ENCODE assay signal across 19 cellular contexts in genomic region chr15:71424765-71425164, GRCh38.
"Had no signal": no experiment of that assay in that cellular context is flagged by ENCODE, and none has a peak within 500 bp of the region (broad histone marks: within the 10 kb centered on the region; RNA-seq: fewer than 3 reads in every experiment).

No MANE protein-coding gene starts in this region.

- H3K4me1 ChIP-seq: esophagus squamous epithelium, gastrocnemius medialis, lower lobe of right lung, transverse colon had no signal

- H3K4me3 Mint-ChIP-seq: activated CD4-positive, alpha-beta memory T cell treated with anti-CD3 and anti-CD28 coated beads for 36 hours; activated naive CD8-positive, alpha-beta T cell; activated T-helper 1 cell treated with anti-CD3 and anti-CD28 coated beads, Interleukin-12 subunit alpha, Interleukin-12 subunit beta, Interleukin-2, Interleukin-4 antibody, amounts not matched to agents 30 ng/mL and 10 ng/mL and 1 ng/mL, durations not matched to agents 14 hours and 24 hours and 36 hours; effector memory CD8-positive, alpha-beta T cell; nephron; T-helper 17 cell had no signal

- H3K27ac ChIP-seq: cardiac muscle cell, esophagus squamous epithelium, gastrocnemius medialis, lower lobe of right lung, right atrium auricular region, transverse colon, WERI-Rb-1 had no signal

- H3K27ac Mint-ChIP-seq: activated CD4-positive, alpha-beta memory T cell treated with anti-CD3 and anti-CD28 coated beads for 36 hours; activated naive CD8-positive, alpha-beta T cell; activated T-helper 1 cell treated with anti-CD3 and anti-CD28 coated beads, Interleukin-12 subunit alpha, Interleukin-12 subunit beta, Interleukin-2, Interleukin-4 antibody, amounts not matched to agents 30 ng/mL and 10 ng/mL and 1 ng/mL, durations not matched to agents 14 hours and 24 hours and 36 hours; effector memory CD8-positive, alpha-beta T cell; nephron; T-helper 17 cell had no signal

- H3K9me3 ChIP-seq: esophagus squamous epithelium, gastrocnemius medialis, lower lobe of right lung, right atrium auricular region, transverse colon had no signal

- H3K9me3 Mint-ChIP-seq: activated CD4-positive, alpha-beta memory T cell treated with anti-CD3 and anti-CD28 coated beads for 36 hours; activated T-helper 1 cell treated with anti-CD3 and anti-CD28 coated beads, Interleukin-12 subunit alpha, Interleukin-12 subunit beta, Interleukin-2, Interleukin-4 antibody, amounts not matched to agents 30 ng/mL and 10 ng/mL and 1 ng/mL, durations not matched to agents 14 hours and 24 hours and 36 hours had no signal

- H3K27me3 ChIP-seq: cardiac muscle cell, esophagus squamous epithelium, gastrocnemius medialis, right atrium auricular region, transverse colon had no signal

- H3K36me3 Mint-ChIP-seq: activated CD4-positive, alpha-beta memory T cell treated with anti-CD3 and anti-CD28 coated beads for 36 hours; activated naive CD8-positive, alpha-beta T cell had no signal

- H3K4me3 ChIP-seq: cardiac muscle cell, esophagus squamous epithelium, gastrocnemius medialis, lower lobe of right lung, right atrium auricular region, transverse colon had no signal

- H3K4me1 Mint-ChIP-seq: nephron, T-helper 17 cell had no signal

- H3K36me3 ChIP-seq: cardiac muscle cell, esophagus squamous epithelium, gastrocnemius medialis, lower lobe of right lung, right atrium auricular region, transverse colon, WERI-Rb-1 had no signal

- DNase-seq: activated CD4-positive, alpha-beta memory T cell treated with anti-CD3 and anti-CD28 coated beads for 36 hours; activated gamma-delta T cell treated with Interleukin-2 at 50 U/mL for 16 hours; activated T-cell treated with anti-CD3 and anti-CD28 coated beads for 4 hours; amniotic stem cell; effector memory CD8-positive, alpha-beta T cell; esophagus squamous epithelium; gastrocnemius medialis; head of caudate nucleus; lower lobe of right lung; nucleus accumbens; stimulated activated naive CD8-positive, alpha-beta T cell treated with anti-CD3 and anti-CD28 coated beads, Interleukin-15, Interleukin-2, amounts not matched to agents 100 U/mL and 50 U/mL, for 24 hours; T-helper 17 cell; transverse colon; WERI-Rb-1 had no signal
